ENCODE assay signal across 12 cellular contexts in the genomic region with DNA sequence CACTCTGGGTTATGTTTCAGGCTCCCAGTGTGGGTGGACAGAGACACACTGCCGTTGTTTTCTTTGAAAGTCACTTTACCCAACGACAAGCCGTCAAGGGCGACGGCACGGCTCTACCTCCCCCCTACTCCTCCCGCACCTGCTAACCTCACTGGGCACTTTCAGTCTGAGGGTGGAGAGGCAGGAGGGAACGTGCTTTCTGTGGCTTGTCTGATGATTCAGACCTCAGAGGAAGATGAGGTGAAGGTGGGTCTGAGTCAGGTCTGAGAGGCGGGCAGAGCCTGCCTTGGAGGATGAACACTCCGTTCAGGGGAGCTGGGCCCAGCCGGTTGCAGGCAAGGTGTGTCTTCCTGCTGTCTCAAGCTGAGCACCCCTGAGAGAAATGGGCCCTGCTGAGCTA.
DNase-seq lines count a peak whose midpoint lies in the region; ATAC-seq, FAIRE-seq and TF ChIP-seq lines count a peak whose summit lies in the region.
"Had no signal": no experiment of that assay in that cellular context is flagged by ENCODE, and none has a peak within 500 bp of the region (broad histone marks: within the 10 kb centered on the region; RNA-seq: fewer than 3 reads in every experiment).

No MANE protein-coding gene starts in this region.

- H3K9me3 Mint-ChIP-seq in endothelial cell (ENCODE audit: unreplicated experiment) = no peaks in the 10 kb centered on the region

- TF ChIP-seq POLR2A in GM12891 (IDR thresholded peaks at IDR 0.05; ENCODE audit: low read depth, low read length) = no peak

- H3K4me3 Mint-ChIP-seq in endothelial cell (ENCODE audit: unreplicated experiment) = no peak overlapping the region

- no peaks in the 10 kb centered on the region for H3K4me1 ChIP-seq in foreskin keratinocyte
- H3K4me1 ChIP-seq: right lobe of liver had no signal

- no peaks in the 10 kb centered on the region for H3K27me3 ChIP-seq in foreskin keratinocyte
- H3K27me3 ChIP-seq: right lobe of liver had no signal

- TF ChIP-seq CTCF in foreskin keratinocyte (conservative IDR thresholded peaks at IDR 0.05) (no peak), endothelial cell (IDR thresholded peaks at IDR 0.05; ENCODE audit: unreplicated experiment) (no peak)

- H3K27ac Mint-ChIP-seq in endothelial cell (ENCODE audit: unreplicated experiment) = no peak overlapping the region

- no peak for FAIRE-seq in GM12891 (lab: Jason Lieb, UNC)
- FAIRE-seq: GM12892 had no signal

- DNase-seq in SW480 (ENCODE audit: low spot score) = peak; percentile 14
- peak; percentile 42 for DNase-seq in activated T-cell treated with anti-CD3 and anti-CD28 coated beads for 4 hours
- DNase-seq in foreskin keratinocyte = peak in 1 of 2 donors; percentile 38
- DNase-seq in stimulated activated CD8-positive, alpha-beta memory T cell treated with anti-CD3 and anti-CD28 coated beads, Interleukin-15, amount 100 ng/mL, for 4 hours (ENCODE audit: low read depth in 2 of 2) = peak; percentile 30 to 62
- DNase-seq in endothelial cell (ENCODE audit: low spot score) = no peak
- DNase-seq in GM12891 (ENCODE audit: insufficient read length, low spot score) = no peak
- no peak for DNase-seq in AG20443 (ENCODE audit: low spot score)
- DNase-seq: COR-L47, NCI-H82 had no signal

- no peaks in the 10 kb centered on the region for H3K36me3 Mint-ChIP-seq in endothelial cell (ENCODE audit: low read depth, unreplicated experiment)

- no peak overlapping the region for H3K27ac ChIP-seq in foreskin keratinocyte
- H3K27ac ChIP-seq: right lobe of liver had no signal

- peaks cover 10% of the 10 kb centered on the region for H3K27me3 Mint-ChIP-seq in endothelial cell (ENCODE audit: unreplicated experiment)

- no peaks in the 10 kb centered on the region for H3K4me1 Mint-ChIP-seq in endothelial cell (ENCODE audit: unreplicated experiment)

- ATAC-seq in foreskin keratinocyte (peak; percentile 93), HG03159 (IDR thresholded peaks at IDR 0.05; ENCODE audit: unreplicated experiment) (no peak)
- ATAC-seq: right lobe of liver had no signal

TF ChIP-seq in GM12891, 5 proteins besides CTCF, POLR2A, EP300 and RAD21:
- TF ChIP-seq POU2F2 (IDR thresholded peaks at IDR 0.05; ENCODE audit: low read depth, low read length) = no peak
- no peak for TF ChIP-seq TAF1 (IDR thresholded peaks at IDR 0.05; ENCODE audit: low read depth, low read length)
- no peak for TF ChIP-seq POLR2AphosphoS5 (IDR thresholded peaks at IDR 0.05; ENCODE audit: low read depth, low read length)
- no peak for TF ChIP-seq PAX5 (IDR thresholded peaks at IDR 0.05; ENCODE audit: insufficient read depth, low read length, severe bottlenecking)
- no peak for TF ChIP-seq SPI1 (IDR thresholded peaks at IDR 0.05; ENCODE audit: low read depth, low read length)

Comparison
In these comparisons a context has a peak if more than half of its experiments do, and no peak if none do; other contexts are left out.
1. DNase-seq: peak in SW480 (single experiment), activated T-cell treated with anti-CD3 and anti-CD28 coated beads for 4 hours (single experiment) and stimulated activated CD8-positive, alpha-beta memory T cell treated with anti-CD3 and anti-CD28 coated beads, Interleukin-15, amount 100 ng/mL, for 4 hours (2 of 2); none in endothelial cell (single experiment), GM12891 (single experiment) and AG20443 (single experiment).